In genomic region chr6:19692506-19693298, GRCh38 we compare ENCODE assay signal across 24 cellular contexts.
DNase-seq lines count a peak whose midpoint lies in the region; ATAC-seq, FAIRE-seq and TF ChIP-seq lines count a peak whose summit lies in the region.
"Had no signal": no experiment of that assay in that cellular context is flagged by ENCODE, and none has a peak within 500 bp of the region (broad histone marks: within the 10 kb centered on the region; RNA-seq: fewer than 3 reads in every experiment).

No MANE protein-coding gene starts in this region.

- H3K27ac ChIP-seq in thoracic aorta (peak overlapping the region; percentile 77 to 83), small intestine (ENCODE audit: low read depth in 1 of 2, low read length in 1 of 2) (no peak overlapping the region), RWPE1 (no peak overlapping the region)
- H3K27ac ChIP-seq: HL-60, pancreas had no signal

- CTCF ChIA-PET in WTC11 (lab: Charles Lee): no interaction called here
- CTCF ChIA-PET in RWPE1 (lab: Yijun Ruan, JAX): interaction anchor here (0.6 kb wide), 1 partner anchor 154 kb away, joined by 3 read pairs; no protein-coding TSS in a partner anchor

- ATAC-seq in WTC11 (no peak), thoracic aorta (ENCODE audit: insufficient number of reproducible peaks, low FRiP score, low read depth) (no peak)
- ATAC-seq: GM12878, left lobe of liver, T-cell had no signal

- peak overlapping the region; percentile 77 for H3K4me3 Mint-ChIP-seq in WTC11
- peak overlapping the region; percentile 69 for H3K4me3 Mint-ChIP-seq in mesothelial cell of epicardium
- H3K4me3 Mint-ChIP-seq: activated naive CD4-positive, alpha-beta T cell treated with anti-CD3 and anti-CD28 coated beads for 36 hours; T-cell had no signal

- TF ChIP-seq CTCF in WTC11 (IDR thresholded peaks at IDR 0.05) (no peak), mesothelial cell of epicardium (IDR thresholded peaks at IDR 0.05; ENCODE audit: unreplicated experiment) (no peak), thoracic aorta (IDR thresholded peaks at IDR 0.05) (no peak), RWPE1 (conservative IDR thresholded peaks at IDR 0.05; ENCODE audit: low read depth) (no peak)

- no peaks in the 10 kb centered on the region for H3K27me3 ChIP-seq in endocrine pancreas (ENCODE audit: control insufficient read depth, insufficient read depth, low read length)
- H3K27me3 ChIP-seq in thoracic aorta (replicated peaks; ENCODE audit: insufficient read depth): no peaks in the 10 kb centered on the region
- peaks cover 0 to 2% of the 10 kb centered on the region in 2 donors for H3K27me3 ChIP-seq in small intestine (ENCODE audit: control insufficient read depth in 2 of 2, insufficient read depth in 2 of 2, low read length in 2 of 2)
- H3K27me3 ChIP-seq: pancreas had no signal

- no peaks in the 10 kb centered on the region for H3K4me1 ChIP-seq in endocrine pancreas (ENCODE audit: control insufficient read depth, insufficient read depth, low read length)
- H3K4me1 ChIP-seq in thoracic aorta (ENCODE audit: control insufficient read depth in 1 of 2, low read depth in 2 of 2): peaks cover 7 to 11% of the 10 kb centered on the region in 2 donors
- no peaks in the 10 kb centered on the region for H3K4me1 ChIP-seq in small intestine (ENCODE audit: control insufficient read depth in 2 of 2, insufficient read depth in 1 of 2, low read depth in 1 of 2, low read length in 1 of 2)
- H3K4me1 ChIP-seq: BE2C, pancreas had no signal

- H3K9me3 ChIP-seq in endocrine pancreas (ENCODE audit: control insufficient read depth, low read length) (no peaks in the 10 kb centered on the region), thoracic aorta (no peaks in the 10 kb centered on the region), small intestine (ENCODE audit: control insufficient read depth, low read depth) (no peaks in the 10 kb centered on the region)
- H3K9me3 ChIP-seq: BE2C, pancreas had no signal

- no peak for FAIRE-seq in small intestine (lab: Jason Lieb, UNC)
- FAIRE-seq: endothelial cell of umbilical vein, G401.6, GM12878, pancreas had no signal

- no peak overlapping the region for H3K9ac ChIP-seq in endocrine pancreas (ENCODE audit: control insufficient read depth, insufficient read depth, low read length)

- peaks cover 11% of the 10 kb centered on the region for H3K9me3 Mint-ChIP-seq in WTC11
- H3K9me3 Mint-ChIP-seq in mesothelial cell of epicardium: no peaks in the 10 kb centered on the region

- H3K4me3 ChIP-seq in endocrine pancreas (ENCODE audit: control insufficient read depth, insufficient read depth, low read length): peak overlapping the region; percentile 53
- peak overlapping the region; percentile 84 for H3K4me3 ChIP-seq in thoracic aorta
- no peak overlapping the region for H3K4me3 ChIP-seq in small intestine (ENCODE audit: low read depth in 1 of 2, low read length in 2 of 2)
- H3K4me3 ChIP-seq: GM12878 had no signal

- POLR2A ChIA-PET in WTC11 (lab: Charles Lee) (interaction anchor here (1.5 to 1.7 kb wide), 2 partner anchors 20 to 144 kb away, joined by 3 to 11 read pairs; partner anchors contain the start of gene ID4), RWPE1 (lab: Yijun Ruan, JAX; ENCODE audit: low non-redundant PET) (no interaction called here)

- H3K27me3 Mint-ChIP-seq in WTC11 (ENCODE audit: low read depth): no peaks in the 10 kb centered on the region; the same call in 1 of the 2 replicates
- no peaks in the 10 kb centered on the region for H3K27me3 Mint-ChIP-seq in mesothelial cell of epicardium (ENCODE audit: low read depth)

- DNase-seq in WTC11 (ENCODE audit: low spot score) (no peak), mesothelial cell of epicardium (ENCODE audit: low spot score in 2 of 2, unreplicated experiment in 2 of 2) (no peak), thoracic aorta (ENCODE audit: low spot score) (no peak), NCI-H1092 treated with DMSO at 0.1 percent for 48 hours (lab: John Stamatoyannopoulos, UW) (no peak), small intestine (no peak), RWPE1 (ENCODE audit: low spot score) (no peak)
- DNase-seq: activated CD4-positive, alpha-beta T cell treated with anti-CD3 and anti-CD28 coated beads, Interleukin-2, amount 50 U/mL, for 1 hour; activated naive CD4-positive, alpha-beta T cell treated with anti-CD3 and anti-CD28 coated beads for 36 hours; aorta; BE2C; Calu3; KBM-7; MV-4-11; NCI-H510A treated with DMSO at 0.1 percent for 48 hours; pancreas; Right ventricle myocardium superior; stimulated activated CD4-positive, alpha-beta T cell treated with anti-CD3 and anti-CD28 coated beads, Interleukin-4, amount 100 ng/mL, for 1 hour; T-cell had no signal

- H3K4me1 Mint-ChIP-seq in WTC11: peaks cover 42% of the 10 kb centered on the region
- H3K4me1 Mint-ChIP-seq in mesothelial cell of epicardium: peaks cover 20% of the 10 kb centered on the region
- H3K4me1 Mint-ChIP-seq: T-cell had no signal

- no peaks in the 10 kb centered on the region for H3K36me3 ChIP-seq in endocrine pancreas (ENCODE audit: control insufficient read depth, insufficient read depth, low read length)
- no peaks in the 10 kb centered on the region for H3K36me3 ChIP-seq in thoracic aorta
- H3K36me3 ChIP-seq in small intestine (ENCODE audit: control insufficient read depth in 2 of 2, insufficient read depth in 2 of 2, low read length in 2 of 2): no peaks in the 10 kb centered on the region
- H3K36me3 ChIP-seq: BE2C, pancreas had no signal

- H3K27ac Mint-ChIP-seq in WTC11 (peak overlapping the region; percentile 96), mesothelial cell of epicardium (peak overlapping the region; percentile 80)
- H3K27ac Mint-ChIP-seq: activated naive CD4-positive, alpha-beta T cell treated with anti-CD3 and anti-CD28 coated beads for 36 hours; T-cell had no signal

- H3K36me3 Mint-ChIP-seq in WTC11: no peaks in the 10 kb centered on the region; the same call in 1 of the 2 replicates
- H3K36me3 Mint-ChIP-seq in mesothelial cell of epicardium: no peaks in the 10 kb centered on the region
- H3K36me3 Mint-ChIP-seq: T-cell had no signal

- WGBS in small intestine, 3 donors: 54 to 61% (median 59%) methylated on average over 3 of the region's 3 CpGs

TF ChIP-seq in WTC11, 78 proteins besides CTCF, POLR2A, EP300 and RAD21:
- TF ChIP-seq GTF2I (CRISPR knock-in tag; conservative IDR thresholded peaks at IDR 0.05) (peak; percentile 95), SP1 (CRISPR knock-in tag; conservative IDR thresholded peaks at IDR 0.05) (no peak)

Comparison
In these comparisons a context has a peak if more than half of its experiments do, and no peak if none do; other contexts are left out.
1. H3K4me3 ChIP-seq: peak in endocrine pancreas (single experiment) and thoracic aorta (single experiment); none in small intestine (0 of 2).
2. H3K27ac ChIP-seq: peak in thoracic aorta (2 of 2); none in small intestine (0 of 2) and RWPE1 (single experiment).